Comparison of ENCODE assay signal across 29 cellular contexts in genomic region chr17:63640038-63640437, GRCh38.
"Had no signal": no experiment of that assay in that cellular context is flagged by ENCODE, and none has a peak within 500 bp of the region (broad histone marks: within the 10 kb centered on the region; RNA-seq: fewer than 3 reads in every experiment).

No MANE protein-coding gene starts in this region.

- H3K27ac ChIP-seq: colonic mucosa, esophagus muscularis mucosa, foreskin keratinocyte, left lung, ovary, psoas muscle, skin epidermis, thoracic aorta, tibial nerve, upper lobe of left lung, vagina had no signal

- ATAC-seq: foreskin keratinocyte; heart right ventricle; left cardiac atrium; left lung; naive thymus-derived CD8-positive, alpha-beta T cell; psoas muscle; right cardiac atrium; stimulated activated naive B cell treated with anti-CD40 and anti-IgM and Interleukin-4, amounts not matched to agents 10 μg/mL and 1 μg/mL and 100 μg/mL, for 72 hours had no signal

- H3K27ac Mint-ChIP-seq: nephron progenitor cell; stimulated activated naive B cell treated with anti-CD40 and anti-IgM and Interleukin-4, amounts not matched to agents 10 μg/mL and 1 μg/mL and 100 μg/mL, for 72 hours; stimulated activated naive CD8-positive, alpha-beta T cell treated with anti-CD3 and anti-CD28 coated beads, Interleukin-15, Interleukin-2, amounts not matched to agents 100 ng/mL and 50 ng/mL, for 24 hours had no signal

- H3K27me3 Mint-ChIP-seq: naive thymus-derived CD8-positive, alpha-beta T cell; stimulated activated naive B cell treated with anti-CD40 and anti-IgM and Interleukin-4, amounts not matched to agents 10 μg/mL and 1 μg/mL and 100 μg/mL, for 72 hours; stimulated activated naive CD8-positive, alpha-beta T cell treated with anti-CD3 and anti-CD28 coated beads, Interleukin-15, Interleukin-2, amounts not matched to agents 100 ng/mL and 50 ng/mL, for 24 hours had no signal

- H3K4me3 ChIP-seq: colonic mucosa, esophagus muscularis mucosa, heart right ventricle, left lung, ovary, psoas muscle, skin epidermis, spleen, thoracic aorta, tibial nerve, upper lobe of left lung, vagina had no signal

- H3K9me3 ChIP-seq: colonic mucosa, esophagus muscularis mucosa, heart right ventricle, left lung, ovary, psoas muscle, spleen, thoracic aorta, tibial nerve, upper lobe of left lung, vagina had no signal

- H3K4me1 Mint-ChIP-seq: nephron progenitor cell had no signal

- H3K27me3 ChIP-seq: colonic mucosa, esophagus muscularis mucosa, foreskin keratinocyte, heart right ventricle, left lung, ovary, spleen, tibial nerve, upper lobe of left lung, vagina had no signal

- H3K4me3 Mint-ChIP-seq: nephron progenitor cell; stimulated activated naive B cell treated with anti-CD40 and anti-IgM and Interleukin-4, amounts not matched to agents 10 μg/mL and 1 μg/mL and 100 μg/mL, for 72 hours; stimulated activated naive CD8-positive, alpha-beta T cell treated with anti-CD3 and anti-CD28 coated beads, Interleukin-15, Interleukin-2, amounts not matched to agents 100 ng/mL and 50 ng/mL, for 24 hours had no signal

- DNase-seq: colonic mucosa; dermis blood vessel endothelial cell; effector memory CD4-positive, alpha-beta T cell; foreskin keratinocyte; glutamatergic neuron; heart right ventricle; hippocampal formation; left cardiac atrium; left lung; mesenchymal stem cell; midbrain; naive thymus-derived CD8-positive, alpha-beta T cell; nephron progenitor cell; occipital lobe; ovary; posterior cingulate gyrus; psoas muscle; right cardiac atrium; spleen; stimulated activated CD4-positive, alpha-beta T cell treated with anti-CD3 and anti-CD28 coated beads, Interleukin-4, amount 100 ng/mL, for 4 hours; stimulated activated naive B cell treated with anti-CD40 and anti-IgM and Interleukin-4, amounts not matched to agents 10 μg/mL and 1 μg/mL and 100 μg/mL, for 72 hours; upper lobe of left lung had no signal

- H3K9me3 Mint-ChIP-seq: naive thymus-derived CD8-positive, alpha-beta T cell; nephron progenitor cell; stimulated activated naive B cell treated with anti-CD40 and anti-IgM and Interleukin-4, amounts not matched to agents 10 μg/mL and 1 μg/mL and 100 μg/mL, for 72 hours; stimulated activated naive CD8-positive, alpha-beta T cell treated with anti-CD3 and anti-CD28 coated beads, Interleukin-15, Interleukin-2, amounts not matched to agents 100 ng/mL and 50 ng/mL, for 24 hours had no signal

- FAIRE-seq: islet of Langerhans had no signal

- H3K36me3 ChIP-seq: colonic mucosa, ovary had no signal

- H3K4me1 ChIP-seq: colonic mucosa, foreskin keratinocyte, vagina had no signal
